Comparison of ENCODE assay signal across 11 cellular contexts in the genomic region with DNA sequence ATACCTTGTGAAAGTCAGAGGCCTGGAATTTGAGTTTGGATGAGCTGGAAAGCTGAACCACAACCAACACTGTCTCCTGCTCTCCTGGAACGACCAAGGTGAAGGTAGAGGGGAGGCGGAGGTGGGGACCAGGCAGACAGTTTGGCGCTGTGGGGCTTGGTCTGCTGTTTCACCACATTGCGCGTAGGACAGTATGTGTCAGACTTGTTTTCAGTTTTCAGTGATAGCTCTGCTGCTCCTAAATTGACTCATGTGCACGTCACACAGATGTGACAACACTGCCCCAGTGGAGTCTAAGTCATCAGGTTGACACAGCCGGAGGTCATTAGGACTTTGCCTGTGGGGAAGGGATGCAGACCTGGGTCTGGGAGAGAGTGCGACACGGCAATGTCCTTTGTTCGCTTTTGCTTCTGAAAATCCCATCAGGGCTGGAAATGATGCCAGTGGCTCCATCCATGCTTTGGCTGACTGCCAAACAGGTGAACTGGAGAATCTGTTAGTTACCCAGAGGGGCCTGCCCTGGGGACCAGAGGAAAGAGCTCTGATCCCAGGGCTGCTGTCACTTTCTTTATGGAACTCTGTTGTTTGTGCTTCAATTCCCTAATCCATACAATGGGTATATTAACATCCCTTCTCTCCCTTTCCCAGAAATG.
A peak's percentile ranks its signal among the peaks of the same experiment; 100 is the strongest.
DNase-seq lines count a peak whose midpoint lies in the region; ATAC-seq, FAIRE-seq and TF ChIP-seq lines count a peak whose summit lies in the region.
"Had no signal": no experiment of that assay in that cellular context is flagged by ENCODE, and none has a peak within 500 bp of the region (broad histone marks: within the 10 kb centered on the region; RNA-seq: fewer than 3 reads in every experiment).

No MANE protein-coding gene starts in this region.

- TF ChIP-seq POLR2A in HepG2 (IDR thresholded peaks at IDR 0.05; ENCODE audit: insufficient read depth in 1 of 2, low read depth in 2 of 2, low read length in 2 of 2) (no peak), right lobe of liver (IDR thresholded peaks at IDR 0.05) (no peak)

- H2AFZ ChIP-seq in HepG2 (ENCODE audit: low read length) = no peak overlapping the region
- H2AFZ ChIP-seq in mammary epithelial cell (ENCODE audit: low read depth, low read length) = no peak overlapping the region

- WGBS in HepG2 (ENCODE audit: low lambda C conversion rate) = 39% methylated on average over 9 of the region's 10 CpGs
- 87% methylated on average over 6 of the region's 10 CpGs for WGBS in right lobe of liver (ENCODE audit: insufficient coverage, low coverage, low lambda C conversion rate, missing lambda C conversion rate)
- 81% methylated on average over 6 of the region's 10 CpGs for WGBS in mammary epithelial cell (ENCODE audit: low coverage, missing lambda C conversion rate)
- 90% methylated on average over 10 of the region's 10 CpGs for WGBS in right cardiac atrium

- H3K4me2 ChIP-seq in HepG2 (ENCODE audit: low read depth, low read length) = no peak overlapping the region
- H3K4me2 ChIP-seq in mammary epithelial cell (ENCODE audit: insufficient read depth, low read depth, low read length) = no peak overlapping the region
- H3K4me2 ChIP-seq: KMS-11 had no signal

- H4K20me1 ChIP-seq in HepG2 (ENCODE audit: insufficient read depth, low read length) (no peaks in the 10 kb centered on the region), mammary epithelial cell (ENCODE audit: insufficient read depth, low read length) (no peaks in the 10 kb centered on the region)

- H3K4me1 ChIP-seq in HepG2 (ENCODE audit: insufficient read depth, low read length) = no peaks in the 10 kb centered on the region
- no peaks in the 10 kb centered on the region for H3K4me1 ChIP-seq in right lobe of liver
- no peaks in the 10 kb centered on the region for H3K4me1 ChIP-seq in mammary epithelial cell (ENCODE audit: insufficient read depth, low read length)
- no peaks in the 10 kb centered on the region for H3K4me1 ChIP-seq in right cardiac atrium (ENCODE audit: control insufficient read depth, insufficient read depth, low read length)

- H3K27me3 ChIP-seq in HepG2 (ENCODE audit: control insufficient read depth in 1 of 2, insufficient read depth in 2 of 2, low read length in 2 of 2) = peaks cover 1 to 7% of the 10 kb centered on the region in 2 experiments; a peak in 3 of 5 replicates
- H3K27me3 ChIP-seq in right lobe of liver = no peaks in the 10 kb centered on the region
- H3K27me3 ChIP-seq in mammary epithelial cell (ENCODE audit: insufficient read depth, low read length) = no peaks in the 10 kb centered on the region
- H3K27me3 ChIP-seq in right cardiac atrium (ENCODE audit: control insufficient read depth, insufficient read depth) = no peaks in the 10 kb centered on the region

- no peak overlapping the region for H3K4me3 ChIP-seq in HepG2 (replicated peaks in 1 of 3; ENCODE audit: insufficient read depth in 1 of 3, low read depth in 2 of 3, low read length in 3 of 3)
- no peak overlapping the region for H3K4me3 ChIP-seq in right lobe of liver
- H3K4me3 ChIP-seq in mammary epithelial cell (replicated peaks in 1 of 3; ENCODE audit: insufficient read depth in 1 of 3, low read depth in 2 of 3, low read length in 3 of 3) = no peak overlapping the region
- no peak overlapping the region for H3K4me3 ChIP-seq in right cardiac atrium (ENCODE audit: low read length)

- ATAC-seq in HepG2 (no peak), right lobe of liver (no peak), HG02642 (IDR thresholded peaks at IDR 0.05; ENCODE audit: poor library complexity, unreplicated experiment) (no peak), right cardiac atrium (no peak), HG02852 (IDR thresholded peaks at IDR 0.05; ENCODE audit: unreplicated experiment) (no peak)

- TF ChIP-seq RAD21 in HepG2 (CRISPR knock-in tag; IDR thresholded peaks at IDR 0.05) = no peak

- in situ Hi-C loops in HepG2 (cut with HindIII; ENCODE audit: extremely low pct_ligation_motif_present, low pct_unique_long_range_greater_than_20kb) = loop anchor here (10.0 kb wide), 1 partner anchor 168 kb away; no protein-coding TSS in a partner anchor
- in situ Hi-C loops in mammary epithelial cell (cut with MboI; ENCODE audit: low sequenced_read_pairs in 2 of 2) = no loop called here

- H3K79me2 ChIP-seq in HepG2 (ENCODE audit: insufficient read depth, low read length) (no peaks in the 10 kb centered on the region), mammary epithelial cell (ENCODE audit: insufficient read depth, low read length) (no peaks in the 10 kb centered on the region)

- H3K9ac ChIP-seq in HepG2 (ENCODE audit: insufficient read depth, low read depth, low read length) (no peak overlapping the region), mammary epithelial cell (ENCODE audit: insufficient read depth, low read length) (no peak overlapping the region)
- H3K9ac ChIP-seq: KMS-11 had no signal

- TF ChIP-seq EP300 in HepG2 (IDR thresholded peaks at IDR 0.05; ENCODE audit: low read depth in 2 of 2, low read length in 2 of 2) (no peak), HepG2 (CRISPR knock-in tag; IDR thresholded peaks at IDR 0.05; ENCODE audit: borderline replicate concordance) (no peak)

- CTCF ChIA-PET in HepG2 (lab: Yijun Ruan, JAX; ENCODE audit: low intra/inter-chr PET ratio, low total read pairs) (no interaction called here), mammary epithelial cell (lab: Charles Lee; ENCODE audit: low non-redundant PET) (no interaction called here)

- dilution Hi-C loops in mammary epithelial cell (cut with HindIII; ENCODE audit: low sequenced_read_pairs) = no loop called here

- POLR2A ChIA-PET in HepG2 (lab: Yijun Ruan, JAX) = no interaction called here

- DNase-seq in HepG2 (ENCODE audit: low spot score) (no peak), right lobe of liver (no peak), RCC 7860 (ENCODE audit: low spot score) (peak; percentile 85), mammary epithelial cell (peak; percentile 21), HT-29 (ENCODE audit: low spot score) (no peak), right cardiac atrium (no peak)
- DNase-seq: activated gamma-delta T cell treated with Interleukin-2 at 50 U/mL for 16 hours, kidney glomerular epithelial cell had no signal

- H3K9me3 ChIP-seq in HepG2 (ENCODE audit: low read length) = no peaks in the 10 kb centered on the region
- H3K9me3 ChIP-seq in right lobe of liver = no peaks in the 10 kb centered on the region
- H3K9me3 ChIP-seq in mammary epithelial cell (replicated peaks; ENCODE audit: insufficient read depth, low read length) = no peaks in the 10 kb centered on the region
- no peaks in the 10 kb centered on the region for H3K9me3 ChIP-seq in right cardiac atrium (ENCODE audit: control insufficient read depth, low read length)

- H3K27ac ChIP-seq in HepG2 (ENCODE audit: extremely low read length, insufficient read depth, low read length) = no peak overlapping the region
- H3K27ac ChIP-seq in right lobe of liver = no peak overlapping the region
- no peak overlapping the region for H3K27ac ChIP-seq in mammary epithelial cell (ENCODE audit: insufficient read depth, low read depth, low read length)
- H3K27ac ChIP-seq in right cardiac atrium (ENCODE audit: low read length) = no peak overlapping the region
- H3K27ac ChIP-seq: KMS-11 had no signal

- H3K36me3 ChIP-seq in HepG2 (replicated peaks in 1 of 2; ENCODE audit: control insufficient read depth in 1 of 2, insufficient read depth in 2 of 2, low read length in 2 of 2) (no peaks in the 10 kb centered on the region), right lobe of liver (no peaks in the 10 kb centered on the region), mammary epithelial cell (ENCODE audit: insufficient read depth, low read length) (no peaks in the 10 kb centered on the region)

- TF ChIP-seq CTCF in HepG2 (CRISPR knock-in tag; IDR thresholded peaks at IDR 0.05) (no peak), right lobe of liver (IDR thresholded peaks at IDR 0.05) (no peak), mammary epithelial cell (conservative IDR thresholded peaks at IDR 0.05 in 1 of 2, IDR thresholded peaks at IDR 0.05 in 1 of 2; ENCODE audit: extremely low read depth in 1 of 2, insufficient read depth in 1 of 2, low read depth in 1 of 2, low read length in 2 of 2) (no peak)

- BruUV-seq in HepG2 (replicated peaks; lab: Mats Ljungman, UMichigan) (no TSS peak), mammary epithelial cell (replicated peaks; lab: Mats Ljungman, UMichigan) (no TSS peak)

- intact Hi-C loops in HepG2 (cut with micrococcal nuclease; ENCODE audit: unreplicated experiment) = no loop called here
- intact Hi-C loops in right lobe of liver (cut with DNase I) = no loop called here
- intact Hi-C loops in mammary epithelial cell (cut with micrococcal nuclease) = no loop called here
- intact Hi-C loops in right cardiac atrium (cut with DNase I) = loop anchor here in 2 of 4 donors (10.0 kb wide), 1 partner anchor 168 kb away; no protein-coding TSS in a partner anchor

- FAIRE-seq in HepG2 (lab: Jason Lieb, UNC) (no peak), RCC 7860 (lab: Jason Lieb, UNC) (no peak)

TF ChIP-seq in HepG2, 621 proteins besides CTCF, POLR2A, EP300 and RAD21:
- TF ChIP-seq, protein P1, sequence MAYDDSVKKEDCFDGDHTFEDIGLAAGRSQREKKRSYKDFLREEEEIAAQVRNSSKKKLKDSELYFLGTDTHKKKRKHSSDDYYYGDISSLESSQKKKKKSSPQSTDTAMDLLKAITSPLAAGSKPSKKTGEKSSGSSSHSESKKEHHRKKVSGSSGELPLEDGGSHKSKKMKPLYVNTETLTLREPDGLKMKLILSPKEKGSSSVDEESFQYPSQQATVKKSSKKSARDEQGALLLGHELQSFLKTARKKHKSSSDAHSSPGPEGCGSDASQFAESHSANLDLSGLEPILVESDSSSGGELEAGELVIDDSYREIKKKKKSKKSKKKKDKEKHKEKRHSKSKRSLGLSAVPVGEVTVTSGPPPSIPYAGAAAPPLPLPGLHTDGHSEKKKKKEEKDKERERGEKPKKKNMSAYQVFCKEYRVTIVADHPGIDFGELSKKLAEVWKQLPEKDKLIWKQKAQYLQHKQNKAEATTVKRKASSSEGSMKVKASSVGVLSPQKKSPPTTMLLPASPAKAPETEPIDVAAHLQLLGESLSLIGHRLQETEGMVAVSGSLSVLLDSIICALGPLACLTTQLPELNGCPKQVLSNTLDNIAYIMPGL (CRISPR knock-in tag; IDR thresholded peaks at IDR 0.05; ENCODE audit: borderline replicate concordance in 1 of 2, low read depth in 1 of 2) = no peak
- TF ChIP-seq ZBTB21 (CRISPR knock-in tag; IDR thresholded peaks at IDR 0.05) (peak; percentile 71; the same call in 1 of the 2 replicates), CREB1 (IDR thresholded peaks at IDR 0.05) (peak; percentile 52), CREB1 (CRISPR knock-in tag; IDR thresholded peaks at IDR 0.05) (no peak), ZNF605 (CRISPR knock-in tag; IDR thresholded peaks at IDR 0.05) (no peak), MLLT10 (CRISPR knock-in tag; IDR thresholded peaks at IDR 0.05) (no peak), ZNF788 (CRISPR knock-in tag; IDR thresholded peaks at IDR 0.05; ENCODE audit: borderline replicate concordance) (no peak), CBX5 (CRISPR knock-in tag; IDR thresholded peaks at IDR 0.05; ENCODE audit: borderline replicate concordance) (no peak), SMARCC2 (IDR thresholded peaks at IDR 0.05) (no peak)
TF ChIP-seq in HepG2: peak in this region for 2.

Comparison
In these comparisons a context has a peak if more than half of its experiments do, and no peak if none do; other contexts are left out.
1. DNase-seq: peak in RCC 7860 (single experiment) and mammary epithelial cell (single experiment); none in HepG2 (single experiment), right lobe of liver (0 of 3), HT-29 (single experiment) and right cardiac atrium (0 of 3).